In genomic region chr9:109026306-109026705, GRCh38 we compare ENCODE assay signal across 16 cellular contexts.
"Had no signal": no experiment of that assay in that cellular context is flagged by ENCODE, and none has a peak within 500 bp of the region (broad histone marks: within the 10 kb centered on the region; RNA-seq: fewer than 3 reads in every experiment).

No MANE protein-coding gene starts in this region.

- H3K4me3 Mint-ChIP-seq: activated CD4-positive, alpha-beta memory T cell treated with anti-CD3 and anti-CD28 coated beads, Interleukin-2, amount 10 ng/mL, durations not matched to agents 7 days and 5 days; activated CD8-positive, alpha-beta memory T cell treated with anti-CD3 and anti-CD28 coated beads, Interleukin-2, amount 10 ng/mL, durations not matched to agents 7 days and 5 days; activated naive CD8-positive, alpha-beta T cell; natural killer cell; WTC11 had no signal

- H3K36me3 Mint-ChIP-seq: natural killer cell had no signal

- ATAC-seq: activated CD8-positive, alpha-beta memory T cell treated with anti-CD3 and anti-CD28 coated beads, Interleukin-2, amount 10 ng/mL, durations not matched to agents 7 days and 5 days; lower lobe of right lung; natural killer cell; WTC11 had no signal

- H3K27ac ChIP-seq: lower lobe of right lung had no signal

- H3K9me3 Mint-ChIP-seq: activated CD4-positive, alpha-beta memory T cell treated with anti-CD3 and anti-CD28 coated beads, Interleukin-2, amount 10 ng/mL, durations not matched to agents 7 days and 5 days; natural killer cell; WTC11 had no signal

- DNase-seq: activated CD4-positive, alpha-beta memory T cell treated with anti-CD3 and anti-CD28 coated beads, Interleukin-2, amount 10 ng/mL, durations not matched to agents 7 days and 5 days; activated CD4-positive, alpha-beta T cell treated with anti-CD3 and anti-CD28 coated beads for 48 hours; activated CD8-positive, alpha-beta memory T cell treated with anti-CD3 and anti-CD28 coated beads, Interleukin-2, amount 10 ng/mL, durations not matched to agents 7 days and 5 days; amygdala; caudate nucleus; foreskin melanocyte; hypothalamus; lower lobe of right lung; natural killer cell; stimulated activated CD4-positive, alpha-beta T cell treated with anti-CD3 and anti-CD28 coated beads, Interleukin-12 subunit alpha, Interleukin-12 subunit beta, amount 100 ng/mL, for 4 hours; stimulated activated CD4-positive, alpha-beta T cell treated with anti-CD3 and anti-CD28 coated beads, Interleukin-1b, Interleukin-23, amount 100 ng/mL, for 48 hours; stimulated activated CD8-positive, alpha-beta memory T cell treated with anti-CD3 and anti-CD28 coated beads, Interleukin-4, amount 100 ng/mL, for 48 hours; stimulated activated naive CD4-positive, alpha-beta T cell treated with Interleukin-2 at 50 U/mL for 16 hours; thyroid gland had no signal

- H3K27ac Mint-ChIP-seq: activated CD4-positive, alpha-beta memory T cell treated with anti-CD3 and anti-CD28 coated beads, Interleukin-2, amount 10 ng/mL, durations not matched to agents 7 days and 5 days; activated CD8-positive, alpha-beta memory T cell treated with anti-CD3 and anti-CD28 coated beads, Interleukin-2, amount 10 ng/mL, durations not matched to agents 7 days and 5 days; activated naive CD8-positive, alpha-beta T cell; natural killer cell; WTC11 had no signal

- H3K4me1 Mint-ChIP-seq: activated CD4-positive, alpha-beta memory T cell treated with anti-CD3 and anti-CD28 coated beads, Interleukin-2, amount 10 ng/mL, durations not matched to agents 7 days and 5 days; activated CD8-positive, alpha-beta memory T cell treated with anti-CD3 and anti-CD28 coated beads, Interleukin-2, amount 10 ng/mL, durations not matched to agents 7 days and 5 days had no signal

- H3K27me3 Mint-ChIP-seq: activated CD4-positive, alpha-beta memory T cell treated with anti-CD3 and anti-CD28 coated beads, Interleukin-2, amount 10 ng/mL, durations not matched to agents 7 days and 5 days; activated CD8-positive, alpha-beta memory T cell treated with anti-CD3 and anti-CD28 coated beads, Interleukin-2, amount 10 ng/mL, durations not matched to agents 7 days and 5 days; activated naive CD8-positive, alpha-beta T cell had no signal

- H3K27me3 ChIP-seq: thyroid gland had no signal

- H3K9me3 ChIP-seq: lower lobe of right lung, thyroid gland had no signal
